ENCODE assay signal across 6 cellular contexts in the genomic region with DNA sequence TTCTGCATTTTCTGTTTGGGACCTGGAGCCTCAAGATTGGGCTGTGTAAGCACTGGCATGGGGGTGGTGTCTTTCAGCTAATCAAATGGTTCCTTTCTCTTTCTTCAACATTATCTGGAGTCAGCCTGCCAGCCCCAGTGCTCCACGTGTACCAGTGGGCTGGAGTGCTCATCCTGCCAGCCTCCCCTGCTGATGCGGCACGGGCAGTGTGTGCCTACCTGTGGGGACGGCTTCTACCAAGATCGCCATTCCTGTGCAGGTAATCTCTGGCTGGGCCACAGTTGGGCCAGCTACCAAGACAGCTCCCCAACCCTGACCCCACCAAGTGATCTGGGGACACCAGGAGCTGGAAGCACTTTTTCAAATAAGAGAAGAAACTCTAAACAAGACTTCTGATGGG.
"Had no signal": no experiment of that assay in that cellular context is flagged by ENCODE, and none has a peak within 500 bp of the region (broad histone marks: within the 10 kb centered on the region; RNA-seq: fewer than 3 reads in every experiment).

No MANE protein-coding gene starts in this region.

- H3K27ac ChIP-seq: HL-60 had no signal

- H3K36me3 Mint-ChIP-seq: IgD-negative memory B cell had no signal

- DNase-seq: IMR-90, KBM-7 had no signal

- H3K4me1 Mint-ChIP-seq: IgD-negative memory B cell had no signal

- H3K4me3 ChIP-seq: K562 had no signal

- ATAC-seq: HepG2, K562 had no signal

- H3K4me3 Mint-ChIP-seq: IgD-negative memory B cell had no signal

- H3K27ac Mint-ChIP-seq: IgD-negative memory B cell had no signal

- H3K9me3 Mint-ChIP-seq: IgD-negative memory B cell had no signal
